32 cellular contexts compared by ENCODE assay signal in the genomic region with DNA sequence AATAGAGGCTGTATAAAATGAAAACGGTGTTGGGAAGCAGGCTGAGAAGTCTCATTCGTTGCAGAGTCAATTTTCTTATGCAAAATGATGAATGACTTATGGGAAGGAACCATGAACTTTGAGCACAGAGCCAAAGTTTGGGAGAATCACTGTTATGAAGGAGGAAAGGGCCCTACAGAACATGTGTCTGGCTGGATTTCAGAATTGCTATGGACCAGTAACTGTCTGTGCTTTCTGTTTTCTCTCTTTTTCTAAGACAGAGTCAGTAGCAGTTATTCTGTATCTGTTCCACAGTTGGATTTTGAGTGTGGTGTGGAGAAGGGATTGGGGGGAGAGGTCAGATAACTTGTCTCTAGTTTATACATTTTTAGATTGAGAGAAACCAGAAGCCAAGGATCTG.
"Had no signal": no experiment of that assay in that cellular context is flagged by ENCODE, and none has a peak within 500 bp of the region (broad histone marks: within the 10 kb centered on the region; RNA-seq: fewer than 3 reads in every experiment).

No MANE protein-coding gene starts in this region.

- H3K4me1 ChIP-seq: ascending aorta, body of pancreas, breast epithelium had no signal

- H3K9me3 ChIP-seq: adrenal gland, body of pancreas, breast epithelium had no signal

- H3K27me3 ChIP-seq: adrenal gland, ascending aorta, body of pancreas, brain microvascular endothelial cell, breast epithelium, cardiac muscle cell had no signal

- DNase-seq: activated effector memory CD4-positive, alpha-beta T cell treated with anti-CD3 and anti-CD28 coated beads, Interleukin-2, amount 50 U/mL, for 16 hours; activated effector memory CD4-positive, alpha-beta T cell treated with Interleukin-2 at 50 U/mL for 16 hours; activated gamma-delta T cell; activated gamma-delta T cell treated with Interleukin-2 at 50 U/mL for 16 hours; activated naive CD4-positive, alpha-beta T cell; activated naive CD4-positive, alpha-beta T cell treated with anti-CD3 and anti-CD28 coated beads for 36 hours; activated naive CD4-positive, alpha-beta T cell treated with anti-CD3 and anti-CD28 coated beads, Interleukin-2, amount 10 ng/mL, durations not matched to agents 7 days and 5 days; activated naive CD4-positive, alpha-beta T cell treated with anti-CD3 and anti-CD28 coated beads, Interleukin-2, amount 50 U/mL, for 16 hours; activated naive CD4-positive, alpha-beta T cell treated with Interleukin-2 at 50 U/mL for 16 hours; activated naive CD8-positive, alpha-beta T cell treated with anti-CD3 and anti-CD28 coated beads for 36 hours; activated naive CD8-positive, alpha-beta T cell treated with anti-CD3 and anti-CD28 coated beads, Interleukin-2, amount 10 ng/mL, durations not matched to agents 7 days and 5 days; activated naive CD8-positive, alpha-beta T cell treated with anti-CD3 and anti-CD28 coated beads, Interleukin-2, amount 50 U/mL, for 24 hours; activated T-cell treated with anti-CD3 and anti-CD28 coated beads, Interleukin-2, amount 50 U/mL, for 4 hours; activated T-cell treated with anti-CD3 and anti-CD28 coated beads, Interleukin-2, amount 50 U/mL, for 48 hours; activated T-cell treated with anti-CD3 and anti-CD28 coated beads, Interleukin-2, amount 50 U/mL, for 72 hours; adrenal gland; amniotic stem cell; amygdala; anterior cingulate cortex; aorta; body of pancreas; brain microvascular endothelial cell; caudate nucleus; central memory CD4-positive, alpha-beta T cell; cerebellar nuclear complex had no signal

- H3K27ac ChIP-seq: adrenal gland, ascending aorta, body of pancreas, brain microvascular endothelial cell, breast epithelium, cardiac muscle cell had no signal

- H3K4me3 ChIP-seq: adrenal gland, ascending aorta, body of pancreas, breast epithelium, cardiac muscle cell had no signal

- H3K36me3 ChIP-seq: adrenal gland, ascending aorta, brain microvascular endothelial cell, breast epithelium, cardiac muscle cell had no signal

- ATAC-seq: activated naive CD4-positive, alpha-beta T cell treated with anti-CD3 and anti-CD28 coated beads, Interleukin-2, amount 50 U/mL, for 72 hours; activated naive CD8-positive, alpha-beta T cell treated with anti-CD3 and anti-CD28 coated beads, Interleukin-2, amount 50 U/mL, for 24 hours; activated T-cell treated with anti-CD3 and anti-CD28 coated beads, Interleukin-2, amount 50 U/mL, for 4 hours; activated T-cell treated with anti-CD3 and anti-CD28 coated beads, Interleukin-2, amount 50 U/mL, for 72 hours; activated T-helper 17 cell treated with anti-CD3 and anti-CD28 coated beads, Interleukin-2, amount 50 U/mL, for 72 hours; body of pancreas had no signal

- FAIRE-seq: astrocyte, bronchial epithelial cell had no signal
